ENCODE assay signal across 7 cellular contexts in genomic region chr4:159390648-159391047, GRCh38.
DNase-seq lines count a peak whose midpoint lies in the region; FAIRE-seq and TF ChIP-seq lines count a peak whose summit lies in the region.

No MANE protein-coding gene starts in this region.

- peak; percentile 19 for DNase-seq in H54 (ENCODE audit: insufficient read length, low spot score)
- DNase-seq in SJCRH30: peak; percentile 38 to 42
- peak; percentile 41 for DNase-seq in fibroblast of gingiva (ENCODE audit: low read depth)
- no peak for DNase-seq in smooth muscle cell (lab: John Stamatoyannopoulos, UW; ENCODE audit: unreplicated experiment)
- no peak for DNase-seq in transverse colon
- DNase-seq in NCI-H2227 treated with DMSO at 0.1 percent for 48 hours (lab: John Stamatoyannopoulos, UW): no peak
- DNase-seq in head of caudate nucleus: no peak

- WGBS in smooth muscle cell (ENCODE audit: low lambda C conversion rate): 19% methylated on average over 12 of the region's 12 CpGs
- 47% methylated on average over 12 of the region's 12 CpGs; no CpG with 5 or more reads in 1 of the 2 donors for WGBS in transverse colon (ENCODE audit: low coverage in 1 of 2), 2 donors

- peak; percentile 89 for FAIRE-seq in H54 (lab: Jason Lieb, UNC)

- no peaks in the 10 kb centered on the region for H3K27me3 ChIP-seq in SJCRH30
- H3K27me3 ChIP-seq in smooth muscle cell (ENCODE audit: low read depth): no peaks in the 10 kb centered on the region
- H3K27me3 ChIP-seq in transverse colon: no peaks in the 10 kb centered on the region

- H3K9me3 ChIP-seq in SJCRH30 (replicated peaks) (no peaks in the 10 kb centered on the region), smooth muscle cell (replicated peaks; ENCODE audit: low read depth) (peaks cover 4% of the 10 kb centered on the region), transverse colon (no peaks in the 10 kb centered on the region)

- TF ChIP-seq POLR2A in H54 (IDR thresholded peaks at IDR 0.05; ENCODE audit: low read depth, low read length): 0 out of 2 replicates have a peak, but pooled peaks have one; percentile 21
- TF ChIP-seq POLR2A in transverse colon (IDR thresholded peaks at IDR 0.05): no peak

- no peak overlapping the region for H3K9ac ChIP-seq in smooth muscle cell (ENCODE audit: low read depth)

- intact Hi-C loops in transverse colon (cut with DNase I; ENCODE audit: low total_unique reads) (no loop called here), head of caudate nucleus (cut with DNase I) (no loop called here)

- no peak overlapping the region for H2AFZ ChIP-seq in smooth muscle cell (ENCODE audit: low read depth)

- no peaks in the 10 kb centered on the region for H3K4me1 ChIP-seq in SJCRH30
- no peaks in the 10 kb centered on the region for H3K4me1 ChIP-seq in smooth muscle cell (ENCODE audit: low read depth)
- no peaks in the 10 kb centered on the region for H3K4me1 ChIP-seq in transverse colon

- no peak overlapping the region for H3K27ac ChIP-seq in SJCRH30
- peak overlapping the region; percentile 80 for H3K27ac ChIP-seq in smooth muscle cell (ENCODE audit: low read depth)
- no peak overlapping the region for H3K27ac ChIP-seq in transverse colon

- H3F3A ChIP-seq in smooth muscle cell (ENCODE audit: low read depth): peaks cover 3% of the 10 kb centered on the region

- H4K20me1 ChIP-seq in smooth muscle cell (ENCODE audit: low read depth): no peaks in the 10 kb centered on the region

- no peaks in the 10 kb centered on the region for H3K36me3 ChIP-seq in SJCRH30
- H3K36me3 ChIP-seq in smooth muscle cell (ENCODE audit: low read depth): no peaks in the 10 kb centered on the region
- no peaks in the 10 kb centered on the region for H3K36me3 ChIP-seq in transverse colon

- in situ Hi-C loops in transverse colon (cut with MboI; ENCODE audit: low pct_ligation_motif_present in 1 of 4, low pct_unique_long_range_greater_than_20kb in 1 of 4, low sequenced_read_pairs in 3 of 4): no loop called here

- TF ChIP-seq EP300 in transverse colon (IDR thresholded peaks at IDR 0.05; ENCODE audit: low read depth): no peak

- H3K79me2 ChIP-seq in smooth muscle cell (ENCODE audit: low read depth): no peaks in the 10 kb centered on the region

- TF ChIP-seq CTCF in smooth muscle cell (IDR thresholded peaks at IDR 0.05; ENCODE audit: borderline replicate concordance, insufficient read depth, poor library complexity, severe bottlenecking) (no peak), transverse colon (IDR thresholded peaks at IDR 0.05) (no peak)

- peak overlapping the region; percentile 47 for H3K4me2 ChIP-seq in smooth muscle cell

- no peak overlapping the region for H3K4me3 ChIP-seq in SJCRH30
- H3K4me3 ChIP-seq in smooth muscle cell: no peak overlapping the region
- H3K4me3 ChIP-seq in transverse colon: no peak overlapping the region

Comparison
In these comparisons a context has a peak if more than half of its experiments do, and no peak if none do; other contexts are left out.
1. DNase-seq: peak in H54 (single experiment), SJCRH30 (2 of 2) and fibroblast of gingiva (single experiment); none in smooth muscle cell (single experiment), transverse colon (single experiment), NCI-H2227 treated with DMSO at 0.1 percent for 48 hours (single experiment) and head of caudate nucleus (0 of 42).